ENCODE assay signal across 22 cellular contexts in the genomic region with DNA sequence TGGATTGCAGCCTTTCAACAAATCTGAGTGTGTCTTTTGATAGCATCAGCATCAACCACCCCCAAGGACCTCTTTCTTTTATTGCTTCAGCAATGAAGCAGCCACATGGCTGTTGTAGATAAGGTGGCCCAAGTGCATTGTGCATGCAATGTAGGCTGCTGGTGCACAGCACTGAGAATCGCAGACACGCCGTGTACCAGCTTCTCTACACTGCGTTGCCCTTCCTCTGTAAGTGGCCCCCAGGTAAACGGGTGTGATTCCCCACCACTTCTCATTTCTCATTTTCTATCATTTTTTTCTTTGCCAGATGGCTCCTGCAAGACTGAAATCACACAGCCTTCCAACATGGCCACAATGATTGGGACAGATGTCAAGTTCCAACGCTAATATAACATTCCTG.
"Had no signal": no experiment of that assay in that cellular context is flagged by ENCODE, and none has a peak within 500 bp of the region (broad histone marks: within the 10 kb centered on the region; RNA-seq: fewer than 3 reads in every experiment).

No MANE protein-coding gene starts in this region.

- H3K27me3 ChIP-seq: colonic mucosa, right lobe of liver, stomach, transverse colon had no signal

- H3K4me3 Mint-ChIP-seq: nephron had no signal

- H3K27ac ChIP-seq: colonic mucosa, heart left ventricle, psoas muscle, right lobe of liver, stomach, thoracic aorta, transverse colon had no signal

- H3K4me3 ChIP-seq: colonic mucosa, heart left ventricle, lung, psoas muscle, right lobe of liver, stomach, thoracic aorta, transverse colon had no signal

- H3K9me3 ChIP-seq: colonic mucosa, heart left ventricle, psoas muscle, right lobe of liver, stomach, thoracic aorta, transverse colon had no signal

- FAIRE-seq: frontal cortex had no signal

- H3K9me3 Mint-ChIP-seq: nephron had no signal

- H3K27ac Mint-ChIP-seq: nephron had no signal

- DNase-seq: colonic mucosa; dermis blood vessel endothelial cell; effector CD8-positive, alpha-beta T cell; heart left ventricle; hippocampal formation; left colon; left ventricle myocardium superior; mesenchymal stem cell; midbrain; psoas muscle; retina; right lobe of liver; stimulated activated CD4-positive, alpha-beta T cell treated with anti-CD3 and anti-CD28 coated beads, Interleukin-2, amount 100 ng/mL, for 24 hours; stimulated activated CD4-positive, alpha-beta T cell treated with anti-CD3 and anti-CD28 coated beads, Interleukin-4, amount 100 ng/mL, for 4 hours; stimulated activated naive CD4-positive, alpha-beta T cell; stomach; substantia nigra; transverse colon had no signal

- H3K4me1 ChIP-seq: colonic mucosa, psoas muscle, right lobe of liver, transverse colon had no signal

- ATAC-seq: heart left ventricle, left colon, left ventricle myocardium superior, psoas muscle, right lobe of liver had no signal

- H3K36me3 ChIP-seq: colonic mucosa, heart left ventricle, right lobe of liver, stomach, thoracic aorta, transverse colon had no signal
